1 cellular context compared by ENCODE assay signal in the genomic region with DNA sequence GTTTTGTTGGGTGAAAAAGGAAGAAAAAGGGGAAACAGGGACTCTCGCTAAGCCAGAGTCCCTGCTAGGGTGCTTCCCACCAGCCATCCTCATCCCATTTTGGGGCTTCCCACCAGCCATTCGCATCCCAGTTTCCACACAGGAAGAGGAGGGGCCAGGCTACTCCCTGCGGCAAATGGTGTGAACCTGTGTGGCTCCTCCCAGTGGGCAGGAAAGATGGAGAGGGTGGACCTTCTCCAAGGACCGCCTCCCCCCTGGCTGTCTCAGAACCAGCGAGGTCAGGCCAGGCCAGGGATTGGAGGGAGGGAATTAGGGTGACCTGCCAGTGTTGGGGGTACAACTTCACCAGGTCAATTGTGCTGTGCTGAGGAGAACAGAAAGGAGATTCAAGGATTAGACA.
TF ChIP-seq lines count a peak whose summit lies in the region.

No MANE protein-coding gene starts in this region.

TF ChIP-seq in H1, 55 proteins besides CTCF, POLR2A, EP300 and RAD21 (continued from another document):
- TF ChIP-seq, protein P1, sequence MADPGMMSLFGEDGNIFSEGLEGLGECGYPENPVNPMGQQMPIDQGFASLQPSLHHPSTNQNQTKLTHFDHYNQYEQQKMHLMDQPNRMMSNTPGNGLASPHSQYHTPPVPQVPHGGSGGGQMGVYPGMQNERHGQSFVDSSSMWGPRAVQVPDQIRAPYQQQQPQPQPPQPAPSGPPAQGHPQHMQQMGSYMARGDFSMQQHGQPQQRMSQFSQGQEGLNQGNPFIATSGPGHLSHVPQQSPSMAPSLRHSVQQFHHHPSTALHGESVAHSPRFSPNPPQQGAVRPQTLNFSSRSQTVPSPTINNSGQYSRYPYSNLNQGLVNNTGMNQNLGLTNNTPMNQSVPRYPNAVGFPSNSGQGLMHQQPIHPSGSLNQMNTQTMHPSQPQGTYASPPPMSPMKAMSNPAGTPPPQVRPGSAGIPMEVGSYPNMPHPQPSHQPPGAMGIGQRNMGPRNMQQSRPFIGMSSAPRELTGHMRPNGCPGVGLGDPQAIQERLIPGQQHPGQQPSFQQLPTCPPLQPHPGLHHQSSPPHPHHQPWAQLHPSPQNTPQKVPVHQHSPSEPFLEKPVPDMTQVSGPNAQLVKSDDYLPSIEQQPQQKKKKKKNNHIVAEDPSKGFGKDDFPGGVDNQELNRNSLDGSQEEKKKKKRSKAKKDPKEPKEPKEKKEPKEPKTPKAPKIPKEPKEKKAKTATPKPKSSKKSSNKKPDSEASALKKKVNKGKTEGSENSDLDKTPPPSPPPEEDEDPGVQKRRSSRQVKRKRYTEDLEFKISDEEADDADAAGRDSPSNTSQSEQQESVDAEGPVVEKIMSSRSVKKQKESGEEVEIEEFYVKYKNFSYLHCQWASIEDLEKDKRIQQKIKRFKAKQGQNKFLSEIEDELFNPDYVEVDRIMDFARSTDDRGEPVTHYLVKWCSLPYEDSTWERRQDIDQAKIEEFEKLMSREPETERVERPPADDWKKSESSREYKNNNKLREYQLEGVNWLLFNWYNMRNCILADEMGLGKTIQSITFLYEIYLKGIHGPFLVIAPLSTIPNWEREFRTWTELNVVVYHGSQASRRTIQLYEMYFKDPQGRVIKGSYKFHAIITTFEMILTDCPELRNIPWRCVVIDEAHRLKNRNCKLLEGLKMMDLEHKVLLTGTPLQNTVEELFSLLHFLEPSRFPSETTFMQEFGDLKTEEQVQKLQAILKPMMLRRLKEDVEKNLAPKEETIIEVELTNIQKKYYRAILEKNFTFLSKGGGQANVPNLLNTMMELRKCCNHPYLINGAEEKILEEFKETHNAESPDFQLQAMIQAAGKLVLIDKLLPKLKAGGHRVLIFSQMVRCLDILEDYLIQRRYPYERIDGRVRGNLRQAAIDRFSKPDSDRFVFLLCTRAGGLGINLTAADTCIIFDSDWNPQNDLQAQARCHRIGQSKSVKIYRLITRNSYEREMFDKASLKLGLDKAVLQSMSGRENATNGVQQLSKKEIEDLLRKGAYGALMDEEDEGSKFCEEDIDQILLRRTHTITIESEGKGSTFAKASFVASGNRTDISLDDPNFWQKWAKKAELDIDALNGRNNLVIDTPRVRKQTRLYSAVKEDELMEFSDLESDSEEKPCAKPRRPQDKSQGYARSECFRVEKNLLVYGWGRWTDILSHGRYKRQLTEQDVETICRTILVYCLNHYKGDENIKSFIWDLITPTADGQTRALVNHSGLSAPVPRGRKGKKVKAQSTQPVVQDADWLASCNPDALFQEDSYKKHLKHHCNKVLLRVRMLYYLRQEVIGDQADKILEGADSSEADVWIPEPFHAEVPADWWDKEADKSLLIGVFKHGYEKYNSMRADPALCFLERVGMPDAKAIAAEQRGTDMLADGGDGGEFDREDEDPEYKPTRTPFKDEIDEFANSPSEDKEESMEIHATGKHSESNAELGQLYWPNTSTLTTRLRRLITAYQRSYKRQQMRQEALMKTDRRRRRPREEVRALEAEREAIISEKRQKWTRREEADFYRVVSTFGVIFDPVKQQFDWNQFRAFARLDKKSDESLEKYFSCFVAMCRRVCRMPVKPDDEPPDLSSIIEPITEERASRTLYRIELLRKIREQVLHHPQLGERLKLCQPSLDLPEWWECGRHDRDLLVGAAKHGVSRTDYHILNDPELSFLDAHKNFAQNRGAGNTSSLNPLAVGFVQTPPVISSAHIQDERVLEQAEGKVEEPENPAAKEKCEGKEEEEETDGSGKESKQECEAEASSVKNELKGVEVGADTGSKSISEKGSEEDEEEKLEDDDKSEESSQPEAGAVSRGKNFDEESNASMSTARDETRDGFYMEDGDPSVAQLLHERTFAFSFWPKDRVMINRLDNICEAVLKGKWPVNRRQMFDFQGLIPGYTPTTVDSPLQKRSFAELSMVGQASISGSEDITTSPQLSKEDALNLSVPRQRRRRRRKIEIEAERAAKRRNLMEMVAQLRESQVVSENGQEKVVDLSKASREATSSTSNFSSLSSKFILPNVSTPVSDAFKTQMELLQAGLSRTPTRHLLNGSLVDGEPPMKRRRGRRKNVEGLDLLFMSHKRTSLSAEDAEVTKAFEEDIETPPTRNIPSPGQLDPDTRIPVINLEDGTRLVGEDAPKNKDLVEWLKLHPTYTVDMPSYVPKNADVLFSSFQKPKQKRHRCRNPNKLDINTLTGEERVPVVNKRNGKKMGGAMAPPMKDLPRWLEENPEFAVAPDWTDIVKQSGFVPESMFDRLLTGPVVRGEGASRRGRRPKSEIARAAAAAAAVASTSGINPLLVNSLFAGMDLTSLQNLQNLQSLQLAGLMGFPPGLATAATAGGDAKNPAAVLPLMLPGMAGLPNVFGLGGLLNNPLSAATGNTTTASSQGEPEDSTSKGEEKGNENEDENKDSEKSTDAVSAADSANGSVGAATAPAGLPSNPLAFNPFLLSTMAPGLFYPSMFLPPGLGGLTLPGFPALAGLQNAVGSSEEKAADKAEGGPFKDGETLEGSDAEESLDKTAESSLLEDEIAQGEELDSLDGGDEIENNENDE (IDR thresholded peaks at IDR 0.05; ENCODE audit: insufficient replicate concordance, low read length) = no peak
- TF ChIP-seq ATF3 (IDR thresholded peaks at IDR 0.05; ENCODE audit: insufficient read depth, low read depth, low read length) (no peak), NRF1 (IDR thresholded peaks at IDR 0.05; ENCODE audit: low read depth, low read length) (no peak)
